Comparison of ENCODE assay signal across 1 cellular context in genomic region chr17:47897561-47897960, GRCh38.
TF ChIP-seq lines count a peak whose summit lies in the region.

No MANE protein-coding gene starts in this region.

TF ChIP-seq in endothelial cell of umbilical vein, 7 proteins besides CTCF, POLR2A, EP300 and RAD21:
- TF ChIP-seq POLR2AphosphoS5 (IDR thresholded peaks at IDR 0.05; ENCODE audit: insufficient read depth, low read depth, low read length) = no peak
